ENCODE assay signal across 1 cellular context in the genomic region with DNA sequence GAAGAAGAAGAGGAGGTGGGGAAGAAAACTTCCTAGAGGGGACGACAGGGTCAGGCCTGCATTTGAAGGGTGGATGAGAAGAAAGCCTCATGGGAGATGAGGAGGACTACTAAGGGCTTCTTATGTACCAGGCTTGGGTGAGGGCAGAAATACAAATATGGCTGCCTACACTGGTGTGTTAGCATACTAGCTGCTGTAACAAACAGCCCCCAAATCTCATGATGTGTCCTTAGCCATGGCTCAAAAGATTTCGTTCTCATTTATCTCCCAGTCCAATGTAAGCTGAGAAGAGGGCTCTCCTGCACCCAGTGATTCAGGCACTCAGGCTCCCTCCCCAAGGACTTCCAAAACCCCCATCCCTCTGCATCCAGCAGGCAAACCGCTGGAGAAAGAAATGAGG.
TF ChIP-seq lines count a peak whose summit lies in the region.

No MANE protein-coding gene starts in this region.

TF ChIP-seq in A549, 52 proteins besides CTCF, POLR2A, EP300 and RAD21 (continued from another document):
- no peak for TF ChIP-seq REST (IDR thresholded peaks at IDR 0.05)
- TF ChIP-seq GATA3 (IDR thresholded peaks at IDR 0.05; ENCODE audit: borderline replicate concordance) = no peak
- no peak for TF ChIP-seq ZFP36 (IDR thresholded peaks at IDR 0.05; ENCODE audit: borderline replicate concordance, partially characterized antibody)
- TF ChIP-seq RFX5 (IDR thresholded peaks at IDR 0.05) = no peak
- no peak for TF ChIP-seq JUN (IDR thresholded peaks at IDR 0.05)
- no peak for TF ChIP-seq HOXB13 (CRISPR knock-in tag; IDR thresholded peaks at IDR 0.05; ENCODE audit: low read depth)
